Comparison of ENCODE assay signal across 4 cellular contexts in the genomic region with DNA sequence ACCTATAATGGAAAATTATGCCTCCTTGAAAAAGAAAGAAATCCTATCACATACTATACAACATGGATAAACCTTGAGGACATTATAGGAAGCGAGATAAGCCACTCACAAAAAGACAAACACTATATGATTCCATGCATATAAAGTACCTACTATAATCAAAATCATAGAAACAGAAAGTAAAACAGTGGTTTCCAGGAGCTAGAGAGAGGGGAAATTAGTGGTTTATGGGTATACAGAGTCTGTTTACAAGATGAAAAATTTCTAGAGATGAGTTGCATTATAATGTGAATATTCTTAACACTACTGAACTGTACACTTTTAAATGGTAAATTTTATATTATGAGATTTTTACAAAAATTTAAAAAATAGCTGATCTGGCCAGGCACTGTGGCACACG.
"Had no signal": no experiment of that assay in that cellular context is flagged by ENCODE, and none has a peak within 500 bp of the region (broad histone marks: within the 10 kb centered on the region; RNA-seq: fewer than 3 reads in every experiment).

No MANE protein-coding gene starts in this region.

- H3K4me2 ChIP-seq: GM23338 had no signal

- ATAC-seq: GM23338 had no signal

- H3K27ac Mint-ChIP-seq: GM23338, H9 had no signal

- H3K4me3 Mint-ChIP-seq: GM23338, H9 had no signal

- DNase-seq: H9, HCEC 1CT, IMR-90 had no signal

- H3K9me3 Mint-ChIP-seq: GM23338 had no signal

- H3K4me3 ChIP-seq: GM23338 had no signal
